Comparison of ENCODE assay signal across 11 cellular contexts in the genomic region with DNA sequence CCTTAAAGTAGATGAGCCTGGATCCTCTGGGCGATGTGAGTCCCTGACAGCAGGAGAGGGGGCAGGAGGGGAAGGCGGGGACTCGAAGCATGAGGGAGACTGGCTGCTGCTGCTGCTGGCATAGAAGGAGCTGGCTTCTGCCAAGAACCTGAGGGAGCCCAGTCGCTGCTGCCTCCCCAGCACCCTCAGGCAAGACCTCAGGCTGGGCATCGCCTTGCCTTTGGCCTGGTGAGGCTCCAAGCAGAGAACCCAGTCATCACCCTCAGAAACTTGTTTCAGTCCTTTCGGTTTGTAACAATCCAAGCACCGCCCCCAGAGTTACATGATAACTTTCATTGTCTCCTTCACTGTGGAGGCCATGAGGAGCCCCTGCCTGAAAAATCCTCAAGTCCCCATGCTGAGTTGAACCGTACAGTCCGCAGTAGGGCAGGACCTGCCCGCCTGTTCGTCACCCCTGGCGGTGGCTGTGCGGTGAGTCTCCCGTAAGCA. TPM values are rescaled to one million over a fixed set of nuclear protein-coding genes. Genes with fewer than 3 reads are reported as not detected.
A peak's percentile ranks its signal among the peaks of the same experiment; 100 is the strongest.
DNase-seq lines count a peak whose midpoint lies in the region; ATAC-seq and TF ChIP-seq lines count a peak whose summit lies in the region.
"Had no signal": no experiment of that assay in that cellular context is flagged by ENCODE, and none has a peak within 500 bp of the region (broad histone marks: within the 10 kb centered on the region; RNA-seq: fewer than 3 reads in every experiment).

No MANE protein-coding gene starts in this region.

- 48 to 75% methylated on average over 11 to 14 of the region's 14 CpGs for WGBS in thyroid gland, 2 donors

- in situ Hi-C loops in ACHN (cut with HindIII; ENCODE audit: low pct_ligation_motif_present, low pct_unique_long_range_greater_than_20kb, low sequenced_read_pairs), result no loop called here

- no peaks in the 10 kb centered on the region for H3K27me3 ChIP-seq in thyroid gland

- TF ChIP-seq CTCF in coronary artery (IDR thresholded peaks at IDR 0.05) (no peak), thyroid gland (IDR thresholded peaks at IDR 0.05) (no peak)

- DNase-seq in ACHN (peak; percentile 27), NCI-H2107 (lab: John Stamatoyannopoulos, UW) (peak; percentile 72), coronary artery (ENCODE audit: low spot score) (peak; percentile 73), mesenteric fat pad (ENCODE audit: low spot score) (peak; percentile 80), T-helper 1 cell (no peak), thyroid gland (no peak)
- DNase-seq: activated T-cell treated with anti-CD3 and anti-CD28 coated beads, Interleukin-2, amount 50 U/mL, for 24 hours; NCI-H1048 had no signal

- H3K4me3 ChIP-seq in coronary artery (peak overlapping the region; percentile 47), thyroid gland (replicated peaks in 1 of 3) (no peak overlapping the region)
- H3K4me3 ChIP-seq: HAP-1 had no signal

- H3K27ac ChIP-seq in coronary artery (no peak overlapping the region), thyroid gland (no peak overlapping the region)

- intact Hi-C loops in thyroid gland (cut with DNase I), result no loop called here

- H3K36me3 ChIP-seq in thyroid gland, result no peaks in the 10 kb centered on the region
- H3K36me3 ChIP-seq: HAP-1 had no signal

- ATAC-seq in GM21390 (IDR thresholded peaks at IDR 0.05; ENCODE audit: unreplicated experiment) (no peak), HG02571 (IDR thresholded peaks at IDR 0.05; ENCODE audit: unreplicated experiment) (no peak)

- no peak for TF ChIP-seq POLR2A in thyroid gland (IDR thresholded peaks at IDR 0.05)

- H3K9me3 ChIP-seq in thyroid gland, result no peaks in the 10 kb centered on the region

- no peaks in the 10 kb centered on the region for H3K4me1 ChIP-seq in thyroid gland
- H3K4me1 ChIP-seq: HAP-1 had no signal

RNA-seq across cellular contexts. Expression of a gene that starts 38.8 kb away (rescaled TPM):
- total RNA-seq in mesenteric fat pad (29.6 TPM), thyroid gland (10 to 100 TPM; 20.2 to 52.2 (median 40.5) TPM)

Comparison
In these comparisons a context has a peak if more than half of its experiments do, and no peak if none do; other contexts are left out.
1. DNase-seq: peak in ACHN (single experiment), NCI-H2107 (single experiment), coronary artery (single experiment) and mesenteric fat pad (single experiment); none in T-helper 1 cell (0 of 5) and thyroid gland (0 of 2).